ENCODE assay signal across 3 cellular contexts in genomic region chr17:57138030-57138911, GRCh38.
TF ChIP-seq lines count a peak whose summit lies in the region.

No MANE protein-coding gene starts in this region.

TF ChIP-seq in A549, 52 proteins besides CTCF, POLR2A, EP300 and RAD21:
- TF ChIP-seq REST (IDR thresholded peaks at IDR 0.05) (no peak), PHF8 (IDR thresholded peaks at IDR 0.05; ENCODE audit: borderline replicate concordance, low read depth) (no peak), HES2 (IDR thresholded peaks at IDR 0.05) (no peak), NFE2L2 (conservative IDR thresholded peaks at IDR 0.05; ENCODE audit: low read length) (no peak), ELK1 (IDR thresholded peaks at IDR 0.05; ENCODE audit: low read depth, low read length) (no peak), MAX (IDR thresholded peaks at IDR 0.05) (no peak), HEYL (CRISPR knock-in tag; IDR thresholded peaks at IDR 0.05) (no peak), RFX5 (IDR thresholded peaks at IDR 0.05) (no peak), HOXA7 (CRISPR knock-in tag; IDR thresholded peaks at IDR 0.05) (no peak), BCL3 (IDR thresholded peaks at IDR 0.05) (no peak)

TF ChIP-seq in HCT116, 20 proteins besides CTCF, POLR2A, EP300 and RAD21 (continued from another document):
- TF ChIP-seq ZBTB33 (IDR thresholded peaks at IDR 0.05; ENCODE audit: extremely low read depth, insufficient replicate concordance, low read length) (no peak), CBX3 (IDR thresholded peaks at IDR 0.05; ENCODE audit: low read depth) (no peak), MAX (IDR thresholded peaks at IDR 0.05) (no peak), TCF7L2 (IDR thresholded peaks at IDR 0.05; ENCODE audit: borderline replicate concordance, extremely low read depth, insufficient read depth, insufficient read length) (no peak), POLR2AphosphoS5 (IDR thresholded peaks at IDR 0.05; ENCODE audit: low read depth, low read length) (no peak), YY1 (IDR thresholded peaks at IDR 0.05; ENCODE audit: extremely low read depth, insufficient replicate concordance, low read depth, low read length) (no peak), JUND (IDR thresholded peaks at IDR 0.05) (no peak), ZFX (IDR thresholded peaks at IDR 0.05) (no peak), SIN3A (IDR thresholded peaks at IDR 0.05; ENCODE audit: low read depth) (no peak), SRF (IDR thresholded peaks at IDR 0.05; ENCODE audit: low read depth) (no peak), FOSL1 (IDR thresholded peaks at IDR 0.05; ENCODE audit: low read depth) (no peak), EGR1 (IDR thresholded peaks at IDR 0.05; ENCODE audit: low read depth) (no peak), EZH2phosphoT487 (IDR thresholded peaks at IDR 0.05; ENCODE audit: borderline replicate concordance) (no peak)

TF ChIP-seq in WTC11, 78 proteins besides CTCF, POLR2A, EP300 and RAD21 (continued from another document):
- TF ChIP-seq MLX (CRISPR knock-in tag; IDR thresholded peaks at IDR 0.05): no peak
- TF ChIP-seq ZNF416 (CRISPR knock-in tag; IDR thresholded peaks at IDR 0.05): no peak
TF ChIP-seq in WTC11: peak in this region for 1.
